ENCODE assay signal across 1 cellular context in the genomic region with DNA sequence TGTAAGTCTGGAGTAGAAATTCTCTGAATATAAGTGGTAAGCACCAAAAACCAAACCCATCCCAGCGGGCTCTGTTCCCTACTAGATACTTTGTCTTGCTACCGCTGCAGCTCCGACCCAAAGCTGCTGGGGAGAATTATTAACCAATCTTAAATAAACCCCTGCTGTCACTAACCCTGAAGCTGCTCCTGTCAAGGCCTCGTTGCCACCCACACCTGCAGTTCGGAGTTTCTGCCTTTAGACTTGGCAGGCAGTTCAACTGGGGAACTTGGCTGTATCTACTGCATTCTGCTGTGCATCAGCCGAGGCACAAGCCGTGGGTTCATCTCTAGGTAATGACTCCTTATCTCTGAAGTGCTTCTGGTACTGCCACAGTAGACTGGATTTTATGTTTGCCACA.
TF ChIP-seq lines count a peak whose summit lies in the region.

No MANE protein-coding gene starts in this region.

TF ChIP-seq in GM12878, 131 proteins besides CTCF, POLR2A, EP300 and RAD21:
- TF ChIP-seq BCLAF1 (IDR thresholded peaks at IDR 0.05) (no peak), NR2C1 (IDR thresholded peaks at IDR 0.05) (no peak), BCL11A (IDR thresholded peaks at IDR 0.05; ENCODE audit: low read depth, low read length) (no peak), NR2F1 (conservative IDR thresholded peaks at IDR 0.05) (no peak), SREBF2 (IDR thresholded peaks at IDR 0.05; ENCODE audit: low read length) (no peak), FOS (IDR thresholded peaks at IDR 0.05; ENCODE audit: borderline replicate concordance, extremely low read depth, insufficient read length) (no peak), FOXK2 (IDR thresholded peaks at IDR 0.05) (no peak), RELA (IDR thresholded peaks at IDR 0.05; ENCODE audit: borderline replicate concordance, partially characterized antibody) (no peak), EED (IDR thresholded peaks at IDR 0.05; ENCODE audit: low read depth) (no peak), NRF1 (conservative IDR thresholded peaks at IDR 0.05; ENCODE audit: low read depth, low read length) (no peak), NBN (IDR thresholded peaks at IDR 0.05) (no peak), HCFC1 (IDR thresholded peaks at IDR 0.05; ENCODE audit: low read length) (no peak), SREBF1 (IDR thresholded peaks at IDR 0.05; ENCODE audit: low read length) (no peak), ASH2L (IDR thresholded peaks at IDR 0.05; ENCODE audit: borderline replicate concordance, low read depth) (no peak), POLR2AphosphoS2 (IDR thresholded peaks at IDR 0.05; ENCODE audit: low read depth, low read length) (no peak), ZNF384 (IDR thresholded peaks at IDR 0.05; ENCODE audit: borderline replicate concordance, low read depth, low read length) (no peak), PRDM15 (CRISPR knock-in tag; IDR thresholded peaks at IDR 0.05) (no peak), MTA3 (IDR thresholded peaks at IDR 0.05; ENCODE audit: borderline replicate concordance, low read length) (no peak), PBX3 (IDR thresholded peaks at IDR 0.05; ENCODE audit: insufficient replicate concordance, low read depth, low read length) (no peak)
- TF ChIP-seq, protein P1, sequence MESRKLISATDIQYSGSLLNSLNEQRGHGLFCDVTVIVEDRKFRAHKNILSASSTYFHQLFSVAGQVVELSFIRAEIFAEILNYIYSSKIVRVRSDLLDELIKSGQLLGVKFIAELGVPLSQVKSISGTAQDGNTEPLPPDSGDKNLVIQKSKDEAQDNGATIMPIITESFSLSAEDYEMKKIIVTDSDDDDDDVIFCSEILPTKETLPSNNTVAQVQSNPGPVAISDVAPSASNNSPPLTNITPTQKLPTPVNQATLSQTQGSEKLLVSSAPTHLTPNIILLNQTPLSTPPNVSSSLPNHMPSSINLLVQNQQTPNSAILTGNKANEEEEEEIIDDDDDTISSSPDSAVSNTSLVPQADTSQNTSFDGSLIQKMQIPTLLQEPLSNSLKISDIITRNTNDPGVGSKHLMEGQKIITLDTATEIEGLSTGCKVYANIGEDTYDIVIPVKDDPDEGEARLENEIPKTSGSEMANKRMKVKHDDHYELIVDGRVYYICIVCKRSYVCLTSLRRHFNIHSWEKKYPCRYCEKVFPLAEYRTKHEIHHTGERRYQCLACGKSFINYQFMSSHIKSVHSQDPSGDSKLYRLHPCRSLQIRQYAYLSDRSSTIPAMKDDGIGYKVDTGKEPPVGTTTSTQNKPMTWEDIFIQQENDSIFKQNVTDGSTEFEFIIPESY (IDR thresholded peaks at IDR 0.05): no peak
TF ChIP-seq in GM12878: peak in this region for 0.
